ENCODE assay signal across 10 cellular contexts in genomic region chr10:79488303-79488702, GRCh38. TPM values are rescaled to one million over a fixed set of nuclear protein-coding genes. Genes with fewer than 3 reads are reported as not detected.
A peak's percentile ranks its signal among the peaks of the same experiment; 100 is the strongest.
DNase-seq lines count a peak whose midpoint lies in the region; ATAC-seq and TF ChIP-seq lines count a peak whose summit lies in the region.
"Had no signal": no experiment of that assay in that cellular context is flagged by ENCODE, and none has a peak within 500 bp of the region (broad histone marks: within the 10 kb centered on the region; RNA-seq: fewer than 3 reads in every experiment).

No MANE protein-coding gene starts in this region.

- no peaks in the 10 kb centered on the region for H3K27me3 Mint-ChIP-seq in activated CD4-positive, alpha-beta memory T cell treated with anti-CD3 and anti-CD28 coated beads for 36 hours
- H3K27me3 Mint-ChIP-seq: activated naive CD8-positive, alpha-beta T cell had no signal

- DNase-seq in GM03348 (ENCODE audit: low spot score), result peak; percentile 95
- DNase-seq in ascending aorta (ENCODE audit: low spot score in 2 of 2), result peak; percentile 54 to 89
- DNase-seq in right atrium auricular region (ENCODE audit: low spot score), result peak; percentile 88
- peak; percentile 54 to 78 for DNase-seq in gastrocnemius medialis
- DNase-seq in D341Med (ENCODE audit: low spot score), result no peak
- no peak for DNase-seq in GM19238 (ENCODE audit: insufficient read length, low spot score)
- DNase-seq in activated CD4-positive, alpha-beta memory T cell treated with anti-CD3 and anti-CD28 coated beads for 36 hours, result no peak

- H3K27me3 ChIP-seq in ascending aorta, result no peaks in the 10 kb centered on the region
- H3K27me3 ChIP-seq in right atrium auricular region, result no peaks in the 10 kb centered on the region
- H3K27me3 ChIP-seq in gastrocnemius medialis, result no peaks in the 10 kb centered on the region

- in situ Hi-C loops in gastrocnemius medialis (cut with MboI; ENCODE audit: low sequenced_read_pairs in 4 of 4), result loop anchor here in 1 of 4 donors (10.0 kb wide), 1 partner anchor 114 kb away; no protein-coding TSS in a partner anchor

- H3K9me3 ChIP-seq in ascending aorta (no peaks in the 10 kb centered on the region), right atrium auricular region (no peaks in the 10 kb centered on the region), gastrocnemius medialis (no peaks in the 10 kb centered on the region)

- H3K27ac Mint-ChIP-seq in activated CD4-positive, alpha-beta memory T cell treated with anti-CD3 and anti-CD28 coated beads for 36 hours, result no peak overlapping the region
- H3K27ac Mint-ChIP-seq: activated naive CD8-positive, alpha-beta T cell had no signal

- intact Hi-C loops in ascending aorta (cut with DNase I) (no loop called here), gastrocnemius medialis (cut with DNase I; ENCODE audit: low total_unique reads) (no loop called here)
- intact Hi-C loops in activated CD4-positive, alpha-beta memory T cell treated with anti-CD3 and anti-CD28 coated beads for 36 hours (cut with micrococcal nuclease), result no loop called here

- TF ChIP-seq CTCF in ascending aorta (IDR thresholded peaks at IDR 0.05) (no peak), right atrium auricular region (IDR thresholded peaks at IDR 0.05) (no peak), gastrocnemius medialis (IDR thresholded peaks at IDR 0.05 in 4 of 5, conservative IDR thresholded peaks at IDR 0.05 in 1 of 5) (no peak)

- CTCF ChIA-PET in activated CD4-positive, alpha-beta memory T cell treated with anti-CD3 and anti-CD28 coated beads for 36 hours (lab: Charles Lee), result interaction anchor here (0.8 to 4.5 kb wide), 10 partner anchors 10 to 114 kb away, joined by 3 to 69 read pairs (median 4); no protein-coding TSS in a partner anchor

- H3K36me3 Mint-ChIP-seq in activated CD4-positive, alpha-beta memory T cell treated with anti-CD3 and anti-CD28 coated beads for 36 hours, result no peaks in the 10 kb centered on the region
- H3K36me3 Mint-ChIP-seq: activated naive CD8-positive, alpha-beta T cell had no signal

- POLR2A ChIA-PET in activated CD4-positive, alpha-beta memory T cell treated with anti-CD3 and anti-CD28 coated beads for 36 hours (lab: Charles Lee), result no interaction called here

- H3K4me3 ChIP-seq in ascending aorta (no peak overlapping the region), right atrium auricular region (no peak overlapping the region), gastrocnemius medialis (no peak overlapping the region)

- H3K4me3 Mint-ChIP-seq in activated CD4-positive, alpha-beta memory T cell treated with anti-CD3 and anti-CD28 coated beads for 36 hours, result no peak overlapping the region
- H3K4me3 Mint-ChIP-seq: activated naive CD8-positive, alpha-beta T cell had no signal

- H3K9me3 Mint-ChIP-seq in activated CD4-positive, alpha-beta memory T cell treated with anti-CD3 and anti-CD28 coated beads for 36 hours, result no peaks in the 10 kb centered on the region

- no peak for TF ChIP-seq POLR2A in gastrocnemius medialis (IDR thresholded peaks at IDR 0.05)

- H3K36me3 ChIP-seq in ascending aorta, result no peaks in the 10 kb centered on the region
- H3K36me3 ChIP-seq in right atrium auricular region, result no peaks in the 10 kb centered on the region
- H3K36me3 ChIP-seq in gastrocnemius medialis, result no peaks in the 10 kb centered on the region

- H3K4me1 Mint-ChIP-seq in activated CD4-positive, alpha-beta memory T cell treated with anti-CD3 and anti-CD28 coated beads for 36 hours (ENCODE audit: low read depth), result no peaks in the 10 kb centered on the region

- H3K27ac ChIP-seq in ascending aorta (peak overlapping the region; percentile 71 to 76), right atrium auricular region (peak overlapping the region; percentile 67 to 68), gastrocnemius medialis (peak overlapping the region; percentile 67 to 72 (median 70))
- H3K27ac ChIP-seq: KMS-11 had no signal

- peak; percentile 58 to 69 for ATAC-seq in gastrocnemius medialis
- no peak for ATAC-seq in HG03460 (IDR thresholded peaks at IDR 0.05; ENCODE audit: unreplicated experiment)

- H3K4me1 ChIP-seq in ascending aorta (peaks cover 4 to 10% of the 10 kb centered on the region in 2 donors), right atrium auricular region (peaks cover 0 to 38% of the 10 kb centered on the region in 2 donors), gastrocnemius medialis (peaks cover 8 to 31% of the 10 kb centered on the region in 2 donors)

RNA-seq across cellular contexts. Expression of gene EIF5AL1, which starts 24.0 kb away (rescaled TPM):
- 0.21 TPM for total RNA-seq in ascending aorta
- under 1 TPM in 1 of 2 donors, not detected in 1; 0.08 TPM for total RNA-seq in right atrium auricular region
- under 1 TPM; 0.13 to 0.75 (median 0.35) TPM for total RNA-seq in gastrocnemius medialis
- total RNA-seq in activated CD4-positive, alpha-beta memory T cell treated with anti-CD3 and anti-CD28 coated beads for 36 hours, result 1 to 10 TPM; 2.4 to 3.2 TPM

RNA-seq across cellular contexts. Expression of gene ZCCHC24, which starts 42.9 kb away (rescaled TPM):
- total RNA-seq in ascending aorta (180 TPM), right atrium auricular region (10 to 100 TPM; 45.6 to 85.9 TPM), gastrocnemius medialis (100 to 1,000 TPM in 1 of 4 donors, 10 to 100 TPM in 3; 59.6 to 122 (median 84.5) TPM)
- total RNA-seq in activated CD4-positive, alpha-beta memory T cell treated with anti-CD3 and anti-CD28 coated beads for 36 hours, result under 1 TPM; 0.77 to 1.00 TPM

Comparison
In these comparisons a context has a peak if more than half of its experiments do, and no peak if none do; other contexts are left out.
1. DNase-seq: peak in GM03348 (single experiment), ascending aorta (2 of 2), right atrium auricular region (single experiment) and gastrocnemius medialis (2 of 2); none in D341Med (single experiment), GM19238 (single experiment) and activated CD4-positive, alpha-beta memory T cell treated with anti-CD3 and anti-CD28 coated beads for 36 hours (single experiment).
2. RNA of gene ZCCHC24, which starts 42.9 kb away (total RNA-seq): 180 TPM in ascending aorta (single experiment), 59.6 to 122 TPM in gastrocnemius medialis and 45.6 to 85.9 TPM in right atrium auricular region; 0.77 to 1.00 TPM in activated CD4-positive, alpha-beta memory T cell treated with anti-CD3 and anti-CD28 coated beads for 36 hours; every median in the first group is over 10 times any median in the second.
3. Peak in every context shown above with its lines, with median percentiles within 50 percentile points of each other: H3K27ac ChIP-seq.